Comparison of ENCODE assay signal across 2 cellular contexts in the genomic region with DNA sequence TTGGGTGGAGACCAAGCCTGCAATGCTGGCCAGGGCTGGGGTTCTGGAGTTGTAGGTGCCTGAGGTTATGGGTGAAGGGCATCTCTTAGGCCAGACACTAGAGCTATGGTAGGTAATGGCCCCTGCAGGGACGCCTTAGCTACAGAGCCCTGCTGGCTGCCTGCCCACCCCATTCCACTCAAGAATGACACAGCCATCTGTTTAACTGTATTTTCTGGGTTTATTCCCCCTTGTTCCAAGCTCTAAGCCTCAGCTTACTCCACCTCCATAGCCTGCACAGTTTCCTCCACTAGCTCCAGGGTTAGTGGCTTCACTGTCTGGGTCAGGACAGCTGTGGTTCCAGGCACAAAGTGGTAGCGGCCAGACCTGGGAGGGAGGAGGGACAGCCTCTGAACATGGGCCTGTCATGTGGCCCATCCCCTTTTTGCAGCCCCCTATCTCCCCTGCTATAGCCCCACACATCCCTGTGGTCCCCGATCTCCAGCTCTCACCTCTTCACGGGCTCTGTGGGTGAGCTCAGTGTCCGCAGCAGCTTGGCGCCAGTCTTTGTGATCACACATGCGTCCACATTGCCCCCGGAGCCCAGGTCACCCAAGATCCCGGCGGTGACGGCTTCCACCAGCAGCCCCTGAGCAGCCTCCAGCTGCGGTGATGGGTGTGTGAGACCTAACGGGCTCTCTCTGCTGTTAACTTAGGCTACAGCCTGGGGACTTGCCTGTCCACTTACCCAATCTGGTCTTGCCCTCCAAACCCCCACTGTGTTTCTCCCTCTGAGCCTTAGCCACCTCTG.
TF ChIP-seq lines count a peak whose summit lies in the region.

No MANE protein-coding gene starts in this region.

TF ChIP-seq in A549, 52 proteins besides CTCF, POLR2A, EP300 and RAD21:
- no peak for TF ChIP-seq JUN (IDR thresholded peaks at IDR 0.05)
- no peak for TF ChIP-seq NFE2L2 (conservative IDR thresholded peaks at IDR 0.05; ENCODE audit: low read length)
- TF ChIP-seq TP53 (CRISPR knock-in tag; IDR thresholded peaks at IDR 0.05) = no peak

TF ChIP-seq in HCT116, 20 proteins besides CTCF, POLR2A, EP300 and RAD21:
- TF ChIP-seq SIN3A (IDR thresholded peaks at IDR 0.05; ENCODE audit: low read depth) (no peak), EZH2phosphoT487 (IDR thresholded peaks at IDR 0.05; ENCODE audit: borderline replicate concordance) (no peak), SP1 (IDR thresholded peaks at IDR 0.05; ENCODE audit: low read depth) (no peak), JUND (IDR thresholded peaks at IDR 0.05) (no peak), POLR2AphosphoS5 (IDR thresholded peaks at IDR 0.05; ENCODE audit: low read depth, low read length) (no peak), ZFX (IDR thresholded peaks at IDR 0.05) (no peak), CEBPB (IDR thresholded peaks at IDR 0.05; ENCODE audit: low read depth) (no peak), CBX3 (IDR thresholded peaks at IDR 0.05; ENCODE audit: low read depth) (no peak), FOSL1 (IDR thresholded peaks at IDR 0.05; ENCODE audit: low read depth) (no peak), EZH2 (IDR thresholded peaks at IDR 0.05) (no peak), TCF7L2 (IDR thresholded peaks at IDR 0.05; ENCODE audit: borderline replicate concordance, extremely low read depth, insufficient read depth, insufficient read length) (no peak)
- TF ChIP-seq, protein P1, sequence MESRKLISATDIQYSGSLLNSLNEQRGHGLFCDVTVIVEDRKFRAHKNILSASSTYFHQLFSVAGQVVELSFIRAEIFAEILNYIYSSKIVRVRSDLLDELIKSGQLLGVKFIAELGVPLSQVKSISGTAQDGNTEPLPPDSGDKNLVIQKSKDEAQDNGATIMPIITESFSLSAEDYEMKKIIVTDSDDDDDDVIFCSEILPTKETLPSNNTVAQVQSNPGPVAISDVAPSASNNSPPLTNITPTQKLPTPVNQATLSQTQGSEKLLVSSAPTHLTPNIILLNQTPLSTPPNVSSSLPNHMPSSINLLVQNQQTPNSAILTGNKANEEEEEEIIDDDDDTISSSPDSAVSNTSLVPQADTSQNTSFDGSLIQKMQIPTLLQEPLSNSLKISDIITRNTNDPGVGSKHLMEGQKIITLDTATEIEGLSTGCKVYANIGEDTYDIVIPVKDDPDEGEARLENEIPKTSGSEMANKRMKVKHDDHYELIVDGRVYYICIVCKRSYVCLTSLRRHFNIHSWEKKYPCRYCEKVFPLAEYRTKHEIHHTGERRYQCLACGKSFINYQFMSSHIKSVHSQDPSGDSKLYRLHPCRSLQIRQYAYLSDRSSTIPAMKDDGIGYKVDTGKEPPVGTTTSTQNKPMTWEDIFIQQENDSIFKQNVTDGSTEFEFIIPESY (IDR thresholded peaks at IDR 0.05; ENCODE audit: extremely low read depth, insufficient replicate concordance, low read length) = no peak
- TF ChIP-seq, protein P2, sequence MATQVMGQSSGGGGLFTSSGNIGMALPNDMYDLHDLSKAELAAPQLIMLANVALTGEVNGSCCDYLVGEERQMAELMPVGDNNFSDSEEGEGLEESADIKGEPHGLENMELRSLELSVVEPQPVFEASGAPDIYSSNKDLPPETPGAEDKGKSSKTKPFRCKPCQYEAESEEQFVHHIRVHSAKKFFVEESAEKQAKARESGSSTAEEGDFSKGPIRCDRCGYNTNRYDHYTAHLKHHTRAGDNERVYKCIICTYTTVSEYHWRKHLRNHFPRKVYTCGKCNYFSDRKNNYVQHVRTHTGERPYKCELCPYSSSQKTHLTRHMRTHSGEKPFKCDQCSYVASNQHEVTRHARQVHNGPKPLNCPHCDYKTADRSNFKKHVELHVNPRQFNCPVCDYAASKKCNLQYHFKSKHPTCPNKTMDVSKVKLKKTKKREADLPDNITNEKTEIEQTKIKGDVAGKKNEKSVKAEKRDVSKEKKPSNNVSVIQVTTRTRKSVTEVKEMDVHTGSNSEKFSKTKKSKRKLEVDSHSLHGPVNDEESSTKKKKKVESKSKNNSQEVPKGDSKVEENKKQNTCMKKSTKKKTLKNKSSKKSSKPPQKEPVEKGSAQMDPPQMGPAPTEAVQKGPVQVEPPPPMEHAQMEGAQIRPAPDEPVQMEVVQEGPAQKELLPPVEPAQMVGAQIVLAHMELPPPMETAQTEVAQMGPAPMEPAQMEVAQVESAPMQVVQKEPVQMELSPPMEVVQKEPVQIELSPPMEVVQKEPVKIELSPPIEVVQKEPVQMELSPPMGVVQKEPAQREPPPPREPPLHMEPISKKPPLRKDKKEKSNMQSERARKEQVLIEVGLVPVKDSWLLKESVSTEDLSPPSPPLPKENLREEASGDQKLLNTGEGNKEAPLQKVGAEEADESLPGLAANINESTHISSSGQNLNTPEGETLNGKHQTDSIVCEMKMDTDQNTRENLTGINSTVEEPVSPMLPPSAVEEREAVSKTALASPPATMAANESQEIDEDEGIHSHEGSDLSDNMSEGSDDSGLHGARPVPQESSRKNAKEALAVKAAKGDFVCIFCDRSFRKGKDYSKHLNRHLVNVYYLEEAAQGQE (IDR thresholded peaks at IDR 0.05; ENCODE audit: low read depth) = no peak
- TF ChIP-seq, protein P3, sequence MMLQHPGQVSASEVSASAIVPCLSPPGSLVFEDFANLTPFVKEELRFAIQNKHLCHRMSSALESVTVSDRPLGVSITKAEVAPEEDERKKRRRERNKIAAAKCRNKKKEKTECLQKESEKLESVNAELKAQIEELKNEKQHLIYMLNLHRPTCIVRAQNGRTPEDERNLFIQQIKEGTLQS (IDR thresholded peaks at IDR 0.05) = no peak
